Comparison of ENCODE assay signal across 8 cellular contexts in genomic region chr11:74011360-74012071, GRCh38. TPM values are rescaled to one million over a fixed set of nuclear protein-coding genes. Genes with fewer than 3 reads are reported as not detected.
DNase-seq lines count a peak whose midpoint lies in the region; ATAC-seq and TF ChIP-seq lines count a peak whose summit lies in the region.

No MANE protein-coding gene starts in this region.

- ATAC-seq in GM21825 (IDR thresholded peaks at IDR 0.05; ENCODE audit: unreplicated experiment), result peak; percentile 81
- no peak for ATAC-seq in aorta (ENCODE audit: low FRiP score)

- H3K36me3 ChIP-seq in aorta (ENCODE audit: control insufficient read depth in 1 of 2, insufficient read depth in 2 of 2, low read length in 1 of 2) (no peaks in the 10 kb centered on the region), MG63 (no peaks in the 10 kb centered on the region)

- no peak overlapping the region for H3K4me3 ChIP-seq in fibroblast of the aortic adventitia (ENCODE audit: low read depth, low read length)
- H3K4me3 ChIP-seq in aorta (ENCODE audit: low read length in 2 of 2), result no peak overlapping the region
- H3K4me3 ChIP-seq in MG63, result no peak overlapping the region

- H3K27ac Mint-ChIP-seq in T-helper 2 cell treated with Interferon-gamma antibody and Interleukin-4, amounts not matched to agents 5 μg/mL and 100 μg/mL, for 36 hours, result peak overlapping the region; percentile 91

- no peak overlapping the region for H3K27ac ChIP-seq in aorta (ENCODE audit: low read depth in 1 of 2, low read length in 2 of 2)

- H3K4me1 Mint-ChIP-seq in T-helper 2 cell treated with Interferon-gamma antibody and Interleukin-4, amounts not matched to agents 5 μg/mL and 100 μg/mL, for 36 hours (ENCODE audit: low read depth), result peaks cover 74% of the 10 kb centered on the region

- H3K4me3 Mint-ChIP-seq in T-helper 2 cell treated with Interferon-gamma antibody and Interleukin-4, amounts not matched to agents 5 μg/mL and 100 μg/mL, for 36 hours, result peak overlapping the region; percentile 49

- H3K27me3 ChIP-seq in aorta (ENCODE audit: control insufficient read depth in 1 of 2, insufficient read depth in 2 of 2, low read length in 1 of 2), result no peaks in the 10 kb centered on the region
- H3K27me3 ChIP-seq in MG63, result no peaks in the 10 kb centered on the region

- H3K9me3 ChIP-seq in aorta (ENCODE audit: control insufficient read depth, low read length) (no peaks in the 10 kb centered on the region), MG63 (no peaks in the 10 kb centered on the region)

- intact Hi-C loops in aorta (cut with DNase I), result no loop called here

- H3K4me1 ChIP-seq in aorta (ENCODE audit: control insufficient read depth in 1 of 2, insufficient read depth in 2 of 2, low read length in 2 of 2), result no peaks in the 10 kb centered on the region

- peaks cover 27% of the 10 kb centered on the region for H3K36me3 Mint-ChIP-seq in T-helper 2 cell treated with Interferon-gamma antibody and Interleukin-4, amounts not matched to agents 5 μg/mL and 100 μg/mL, for 36 hours (ENCODE audit: low read depth)

- no peaks in the 10 kb centered on the region for H3K27me3 Mint-ChIP-seq in T-helper 2 cell treated with Interferon-gamma antibody and Interleukin-4, amounts not matched to agents 5 μg/mL and 100 μg/mL, for 36 hours (ENCODE audit: low read depth)

- H3K9me3 Mint-ChIP-seq in T-helper 2 cell treated with Interferon-gamma antibody and Interleukin-4, amounts not matched to agents 5 μg/mL and 100 μg/mL, for 36 hours, result no peaks in the 10 kb centered on the region

- TF ChIP-seq CTCF in fibroblast of the aortic adventitia (IDR thresholded peaks at IDR 0.05; ENCODE audit: insufficient read depth, low read length), result no peak

- WGBS in aorta, 2 donors, result 92 to 94% methylated on average over 8 of the region's 8 CpGs

- DNase-seq in EH (ENCODE audit: low read depth) (peak; percentile 4), fibroblast of the aortic adventitia (ENCODE audit: low read depth) (peak; percentile 29), activated gamma-delta T cell treated with Interleukin-2 at 50 U/mL for 16 hours (no peak), aorta (no peak), MG63 (no peak), NCI-H1694 treated with DMSO at 0.1 percent for 48 hours (lab: John Stamatoyannopoulos, UW) (no peak)
- peak; percentile 82 for DNase-seq in T-helper 2 cell treated with Interferon-gamma antibody and Interleukin-4, amounts not matched to agents 5 μg/mL and 100 μg/mL, for 36 hours (ENCODE audit: low spot score)

RNA-seq across cellular contexts. Expression of gene UCP3, which starts 2.6 kb away (rescaled TPM):
- total RNA-seq in fibroblast of the aortic adventitia (ENCODE audit: low replicate concordance) (0.54 TPM in 1 of 2 replicates, not detected in the other), aorta (1 to 10 TPM; 2.6 to 3.1 TPM)
- 1 to 10 TPM in 1 of 2 donors, under 1 TPM in 1; 0.38 to 2.3 TPM for polyA plus RNA-seq in aorta
- total RNA-seq in MG63 (2014; rRNA removed; shearing (Covaris generic); ENCODE audit: low replicate concordance), result not detected in 2 replicates

RNA-seq across cellular contexts. Expression of gene UCP2, which starts 28.9 kb away (rescaled TPM):
- total RNA-seq in fibroblast of the aortic adventitia (ENCODE audit: low replicate concordance), result 1.5 TPM in 1 of 2 replicates, not detected in the other
- 10 to 100 TPM; 27.4 to 45.4 TPM for total RNA-seq in aorta
- 10 to 100 TPM in 1 of 2 donors, 1 to 10 TPM in 1; 7.3 to 44.3 TPM for polyA plus RNA-seq in aorta
- total RNA-seq in MG63 (2014; rRNA removed; shearing (Covaris generic); ENCODE audit: low replicate concordance), result 2.3 TPM in 1 of 2 replicates, not detected in the other

Comparison
In these comparisons a context has a peak if more than half of its experiments do, and no peak if none do; other contexts are left out.
1. DNase-seq: peak in EH (single experiment), T-helper 2 cell treated with Interferon-gamma antibody and Interleukin-4, amounts not matched to agents 5 μg/mL and 100 μg/mL, for 36 hours (single experiment) and fibroblast of the aortic adventitia (single experiment); none in activated gamma-delta T cell treated with Interleukin-2 at 50 U/mL for 16 hours (single experiment), aorta (0 of 2), MG63 (single experiment) and NCI-H1694 treated with DMSO at 0.1 percent for 48 hours (single experiment).